13 cellular contexts compared by ENCODE assay signal in the genomic region with DNA sequence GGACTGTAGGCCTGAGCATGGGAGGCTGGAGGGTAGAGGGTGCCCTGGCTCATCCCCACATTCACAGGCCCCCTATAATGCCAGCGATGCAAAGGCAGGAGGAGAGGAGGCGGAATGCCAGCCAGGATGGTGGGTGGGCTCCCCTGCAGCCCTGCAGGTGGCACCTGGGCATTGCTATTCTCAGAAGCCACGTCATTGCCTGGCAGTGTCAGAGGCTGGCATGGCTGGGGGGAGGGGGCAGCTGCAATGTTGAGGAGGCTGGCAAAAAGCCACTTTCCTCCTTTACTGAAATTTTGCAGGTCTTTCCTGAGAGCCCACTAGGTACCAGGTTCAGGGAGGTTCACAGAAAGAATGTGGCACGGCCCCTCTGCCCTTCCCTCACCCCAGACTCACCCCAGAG.
"Had no signal": no experiment of that assay in that cellular context is flagged by ENCODE, and none has a peak within 500 bp of the region (broad histone marks: within the 10 kb centered on the region; RNA-seq: fewer than 3 reads in every experiment).

No MANE protein-coding gene starts in this region.

- H3K4me3 ChIP-seq: adrenal gland, body of pancreas, ovary, stomach, tibial nerve had no signal

- H3K36me3 ChIP-seq: adrenal gland, ovary, stomach, tibial nerve had no signal

- H3K4me1 ChIP-seq: foreskin keratinocyte had no signal

- H3K27me3 ChIP-seq: body of pancreas, ovary, tibial nerve had no signal

- DNase-seq: activated CD4-positive, alpha-beta T cell treated with anti-CD3 and anti-CD28 coated beads for 48 hours; activated CD8-positive, alpha-beta memory T cell treated with anti-CD3 and anti-CD28 coated beads, Interleukin-2, amount 50 U/mL, for 48 hours; activated CD8-positive, alpha-beta T cell treated with anti-CD3 and anti-CD28 coated beads, Interleukin-2, amount 10 ng/mL, durations not matched to agents 7 days and 5 days; activated naive CD4-positive, alpha-beta T cell treated with anti-CD3 and anti-CD28 coated beads, Interleukin-2, amount 50 U/mL, for 16 hours; adrenal gland; foreskin keratinocyte; ovary; stimulated activated CD4-positive, alpha-beta T cell treated with anti-CD3 and anti-CD28 coated beads, Interleukin-2, amount 100 ng/mL, for 48 hours; stimulated activated CD8-positive, alpha-beta memory T cell treated with anti-CD3 and anti-CD28 coated beads, Interleukin-4, amount 100 ng/mL, for 48 hours; stomach had no signal

- H3K27ac ChIP-seq: adrenal gland, body of pancreas, foreskin keratinocyte, ovary, stomach, tibial nerve had no signal

- H3K9me3 ChIP-seq: adrenal gland, body of pancreas, ovary had no signal

- ATAC-seq: activated CD8-positive, alpha-beta T cell treated with anti-CD3 and anti-CD28 coated beads, Interleukin-2, amount 10 ng/mL, durations not matched to agents 7 days and 5 days; body of pancreas; foreskin keratinocyte; WTC11 had no signal
